15 cellular contexts compared by ENCODE assay signal in genomic region chr10:46299531-46300366, GRCh38. TPM values are rescaled to one million over a fixed set of nuclear protein-coding genes. Genes with fewer than 3 reads are reported as not detected.
DNase-seq lines count a peak whose midpoint lies in the region; ATAC-seq and TF ChIP-seq lines count a peak whose summit lies in the region.
"Had no signal": no experiment of that assay in that cellular context is flagged by ENCODE, and none has a peak within 500 bp of the region (broad histone marks: within the 10 kb centered on the region; RNA-seq: fewer than 3 reads in every experiment).

No MANE protein-coding gene starts in this region.

- peak overlapping the region; percentile 52 for H3K9ac ChIP-seq in Loucy (ENCODE audit: low read depth, low read length, poor library complexity, severe bottlenecking)

- H3K36me3 Mint-ChIP-seq in GM23338 (ENCODE audit: low read depth) = no peaks in the 10 kb centered on the region

- H3K9me2 ChIP-seq in GM23338 (ENCODE audit: insufficient read depth) (no peaks in the 10 kb centered on the region), Loucy (replicated peaks; ENCODE audit: low read depth, low read length) (no peaks in the 10 kb centered on the region), hepatocyte (replicated peaks; ENCODE audit: insufficient read depth) (no peaks in the 10 kb centered on the region)

- DNase-seq in GM23338 (ENCODE audit: low spot score) (no peak), ecto neural progenitor cell (ENCODE audit: low spot score) (peak; percentile 59), osteoblast (ENCODE audit: insufficient read length, low spot score, missing footprints) (peak; percentile 59), epidermal melanocyte (ENCODE audit: insufficient read length, low spot score) (no peak), hepatocyte (ENCODE audit: low spot score) (no peak)
- DNase-seq: anterior cingulate cortex, foreskin fibroblast, Karpas-422 had no signal

- H3K9me3 Mint-ChIP-seq in GM23338 = no peaks in the 10 kb centered on the region
- H3K9me3 Mint-ChIP-seq: T-helper 1 cell treated with Interleukin-12 subunit alpha and Interleukin-12 subunit beta and Interleukin-4 antibody, amounts not matched to agents 30 μg/mL and 1 μg/mL, for 36 hours had no signal

- H3K79me2 ChIP-seq in GM23338 (replicated peaks; ENCODE audit: insufficient read depth) (no peaks in the 10 kb centered on the region), Loucy (ENCODE audit: insufficient read depth, low read length) (no peaks in the 10 kb centered on the region), osteoblast (ENCODE audit: insufficient read depth, low read length) (no peaks in the 10 kb centered on the region), hepatocyte (no peaks in the 10 kb centered on the region)

- peaks cover 8% of the 10 kb centered on the region; the same call in 2 of the 3 replicates for H3K4me1 Mint-ChIP-seq in GM23338

- H3K9me3 ChIP-seq in Loucy (ENCODE audit: insufficient read depth, low read depth, low read length) (no peaks in the 10 kb centered on the region), osteoblast (ENCODE audit: low read depth, low read length) (no peaks in the 10 kb centered on the region), hepatocyte (ENCODE audit: low read depth) (no peaks in the 10 kb centered on the region)

- H3K27me3 ChIP-seq in GM23338 (ENCODE audit: insufficient read depth) = no peaks in the 10 kb centered on the region
- no peaks in the 10 kb centered on the region for H3K27me3 ChIP-seq in Loucy (ENCODE audit: insufficient read depth, low read length, poor library complexity, severe bottlenecking)
- H3K27me3 ChIP-seq in osteoblast (ENCODE audit: insufficient read depth, low read length) = peaks cover 2% of the 10 kb centered on the region
- H3K27me3 ChIP-seq in hepatocyte = no peaks in the 10 kb centered on the region
- H3K27me3 ChIP-seq: dorsolateral prefrontal cortex had no signal

- H3K4me3 Mint-ChIP-seq in GM23338 = no peak overlapping the region
- H3K4me3 Mint-ChIP-seq: T-helper 1 cell treated with Interleukin-12 subunit alpha and Interleukin-12 subunit beta and Interleukin-4 antibody, amounts not matched to agents 30 μg/mL and 1 μg/mL, for 36 hours had no signal

- no peak overlapping the region for H3K4me3 ChIP-seq in GM23338
- peak overlapping the region; percentile 30 for H3K4me3 ChIP-seq in Loucy (ENCODE audit: low read length, poor library complexity, severe bottlenecking)
- no peak overlapping the region for H3K4me3 ChIP-seq in osteoblast (ENCODE audit: insufficient read depth, low read length)
- H3K4me3 ChIP-seq in hepatocyte = no peak overlapping the region
- H3K4me3 ChIP-seq: dorsolateral prefrontal cortex had no signal

- no peak for TF ChIP-seq CTCF in GM23338 (conservative IDR thresholded peaks at IDR 0.05; ENCODE audit: low read depth in 2 of 2)
- TF ChIP-seq CTCF in Loucy (conservative IDR thresholded peaks at IDR 0.05; ENCODE audit: low read length) = no peak
- no peak for TF ChIP-seq CTCF in osteoblast (IDR thresholded peaks at IDR 0.05; ENCODE audit: extremely low read depth, low read depth, low read length)
- no peak for TF ChIP-seq CTCF in hepatocyte (IDR thresholded peaks at IDR 0.05; ENCODE audit: poor library complexity)

- H3K27me3 Mint-ChIP-seq in GM23338 (ENCODE audit: insufficient read depth, low read depth, poor library complexity) = peaks cover 5% of the 10 kb centered on the region

- H3K36me3 ChIP-seq in GM23338 (ENCODE audit: insufficient read depth) = no peaks in the 10 kb centered on the region
- H3K36me3 ChIP-seq in Loucy (ENCODE audit: insufficient read depth, low read length) = no peaks in the 10 kb centered on the region
- H3K36me3 ChIP-seq in osteoblast (ENCODE audit: insufficient read depth, low read length) = no peaks in the 10 kb centered on the region
- no peaks in the 10 kb centered on the region for H3K36me3 ChIP-seq in hepatocyte (replicated peaks; ENCODE audit: insufficient read depth, low read depth)

- H3F3A ChIP-seq in GM23338 (replicated peaks; ENCODE audit: low read depth) (no peaks in the 10 kb centered on the region), Loucy (ENCODE audit: low read depth) (no peaks in the 10 kb centered on the region)

- ATAC-seq in GM23338 = peak; percentile 63
- ATAC-seq in HG02642 (IDR thresholded peaks at IDR 0.05; ENCODE audit: poor library complexity, unreplicated experiment) = no peak
- ATAC-seq: sciatic nerve had no signal

- H3K4me2 ChIP-seq in GM23338 (no peak overlapping the region), Loucy (ENCODE audit: low read depth, low read length, poor library complexity, severe bottlenecking) (peak overlapping the region; percentile 59), osteoblast (ENCODE audit: insufficient read depth, low read length) (no peak overlapping the region), hepatocyte (no peak overlapping the region)

- H3K27ac ChIP-seq in GM23338 (ENCODE audit: low read depth) (no peak overlapping the region), osteoblast (ENCODE audit: low read depth, low read length) (no peak overlapping the region), hepatocyte (no peak overlapping the region)
- H3K27ac ChIP-seq: dorsolateral prefrontal cortex had no signal

- H3K27ac Mint-ChIP-seq in GM23338 = no peak overlapping the region

- WGBS in hepatocyte (ENCODE audit: low lambda C conversion rate, missing lambda C conversion rate) = 77% methylated on average over 20 of the region's 20 CpGs

- H3K4me1 ChIP-seq in GM23338 (ENCODE audit: insufficient read depth) (no peaks in the 10 kb centered on the region), Loucy (ENCODE audit: insufficient read depth, low read length, poor library complexity, severe bottlenecking) (peaks cover 46% of the 10 kb centered on the region), osteoblast (ENCODE audit: insufficient read depth, low read length) (no peaks in the 10 kb centered on the region), hepatocyte (ENCODE audit: insufficient read depth) (no peaks in the 10 kb centered on the region)

- H4K20me1 ChIP-seq in GM23338 (replicated peaks; ENCODE audit: insufficient read depth) (no peaks in the 10 kb centered on the region), Loucy (ENCODE audit: insufficient read depth, low read length, poor library complexity, severe bottlenecking) (no peaks in the 10 kb centered on the region), osteoblast (ENCODE audit: insufficient read depth, low read length) (no peaks in the 10 kb centered on the region), hepatocyte (ENCODE audit: insufficient read depth, poor library complexity, severe bottlenecking) (no peaks in the 10 kb centered on the region)

- H2AFZ ChIP-seq in GM23338 = no peak overlapping the region
- no peak overlapping the region for H2AFZ ChIP-seq in Loucy (ENCODE audit: low read length)
- no peak overlapping the region for H2AFZ ChIP-seq in osteoblast (ENCODE audit: low read length)
- H2AFZ ChIP-seq in hepatocyte = no peak overlapping the region

TF ChIP-seq in GM23338, 12 proteins besides CTCF, POLR2A, EP300 and RAD21 (continues in another document):
- TF ChIP-seq EZH2phosphoT487 (IDR thresholded peaks at IDR 0.05; ENCODE audit: unreplicated experiment) = no peak
- no peak for TF ChIP-seq CREB1 (CRISPR knock-in tag; IDR thresholded peaks at IDR 0.05; ENCODE audit: low read depth)
- TF ChIP-seq JUNB (IDR thresholded peaks at IDR 0.05; ENCODE audit: unreplicated experiment) = no peak
- no peak for TF ChIP-seq STAT1 (IDR thresholded peaks at IDR 0.05; ENCODE audit: unreplicated experiment)
- TF ChIP-seq EZH2 (IDR thresholded peaks at IDR 0.05; ENCODE audit: low read depth, unreplicated experiment) = no peak
- no peak for TF ChIP-seq ZNF114 (CRISPR knock-in tag; IDR thresholded peaks at IDR 0.05)

RNA-seq across cellular contexts. Expression of gene ANTXRL, which starts 13.0 kb away (rescaled TPM):
- total RNA-seq in GM23338 (2014; rRNA removed; shearing (Covaris generic)) = not detected in 2 replicates
- polyA plus RNA-seq in GM23338 (2016; fragmentation: Nextera tagmentation; extraction: Ambion mirVana) (not detected in 2 replicates), hepatocyte (not detected in 2 replicates)
- total RNA-seq in osteoblast (not detected in 2 replicates), hepatocyte (not detected in 2 replicates)
- total RNA-seq: activated CD8-positive, alpha-beta memory T cell treated with anti-CD3 and anti-CD28 coated beads for 36 hours; sciatic nerve; subcutaneous adipose tissue had no signal

Comparison
In these comparisons a context has a peak if more than half of its experiments do, and no peak if none do; other contexts are left out.
1. DNase-seq: peak in ecto neural progenitor cell (single experiment) and osteoblast (single experiment); none in GM23338 (single experiment), epidermal melanocyte (single experiment) and hepatocyte (single experiment).